In genomic region chr16:67163903-67164558, GRCh38 we compare ENCODE assay signal across 8 cellular contexts. TPM values are rescaled to one million over a fixed set of nuclear protein-coding genes. Genes with fewer than 3 reads are reported as not detected.
A peak's percentile ranks its signal among the peaks of the same experiment; 100 is the strongest.
DNase-seq lines count a peak whose midpoint lies in the region; ATAC-seq and TF ChIP-seq lines count a peak whose summit lies in the region.

No MANE protein-coding gene starts in this region.

- H3K36me3 Mint-ChIP-seq in naive B cell: peaks cover 0 to 5% of the 10 kb centered on the region in 2 donors

- no peak for DNase-seq in IMR-90
- no peak for DNase-seq in coronary artery (ENCODE audit: low spot score)
- no peak for DNase-seq in naive B cell
- DNase-seq in MV-4-11 (lab: John Stamatoyannopoulos, UW): no peak
- no peak for DNase-seq in T-helper 9 cell
- no peak for DNase-seq in OCI-LY7 (ENCODE audit: low spot score)

- intact Hi-C loops in IMR-90 (cut with micrococcal nuclease): no loop called here
- intact Hi-C loops in OCI-LY7 (cut with micrococcal nuclease; ENCODE audit: unreplicated experiment): no loop called here

- 0 out of 2 replicates have a peak, but pooled peaks cover 2% of the 10 kb centered on the region for H3K9me1 ChIP-seq in IMR-90 (ENCODE audit: insufficient read depth, low read length)

- TF ChIP-seq POLR2A in IMR-90 (IDR thresholded peaks at IDR 0.05; ENCODE audit: low read depth, low read length): no peak

- no peak overlapping the region for H3K23ac ChIP-seq in IMR-90 (ENCODE audit: low read depth, low read length)

- H3K27ac Mint-ChIP-seq in naive B cell: peak overlapping the region in 2 of 6 donors; percentile 56 to 66

- no peak overlapping the region for H2BK5ac ChIP-seq in IMR-90 (ENCODE audit: low read depth, low read length, poor library complexity, severe bottlenecking)

- H2AK5ac ChIP-seq in IMR-90 (ENCODE audit: low read depth, low read length): no peak overlapping the region

- H3K4me3 ChIP-seq in ACC112 (ENCODE audit: low read depth, low read length) (0 out of 2 replicates have a peak overlapping the region, but pooled peaks have one; percentile 14), IMR-90 (ENCODE audit: insufficient read depth, low read depth, low read length) (no peak overlapping the region), coronary artery (peak overlapping the region; percentile 69), OCI-LY7 (ENCODE audit: low read depth, low read length, poor library complexity, severe bottlenecking) (no peak overlapping the region)

- CTCF ChIA-PET in IMR-90 (lab: Yijun Ruan, JAX) (interaction anchor here (0.9 kb wide), 1 partner anchor 9 kb away, joined by 3 read pairs; no protein-coding TSS in a partner anchor), OCI-LY7 (lab: Charles Lee; ENCODE audit: unreplicated experiment) (interaction anchor here (0.6 kb wide), 1 partner anchor 63 kb away, joined by 3 read pairs; no protein-coding TSS in a partner anchor)

- H3K4me3 Mint-ChIP-seq in naive B cell: peak overlapping the region; percentile 60 to 81 (median 70)

- H3K79me1 ChIP-seq in IMR-90 (ENCODE audit: low read depth in 1 of 2, low read length in 2 of 2): peaks cover 0 to 19% of the 10 kb centered on the region in 2 experiments; a peak in 2 of 4 replicates

- BruUV-seq in IMR-90 (replicated peaks; lab: Mats Ljungman, UMichigan) (no TSS peak), OCI-LY7 (replicated peaks; lab: Mats Ljungman, UMichigan) (no TSS peak)

- no peak overlapping the region for H2BK120ac ChIP-seq in IMR-90 (ENCODE audit: low read depth, low read length)

- no peaks in the 10 kb centered on the region for H4K20me1 ChIP-seq in IMR-90 (ENCODE audit: insufficient read depth, low read length)
- no peaks in the 10 kb centered on the region for H4K20me1 ChIP-seq in OCI-LY7 (ENCODE audit: insufficient read depth, low read length)

- TF ChIP-seq RAD21 in IMR-90 (IDR thresholded peaks at IDR 0.05; ENCODE audit: low read length): no peak

- H3K79me2 ChIP-seq in ACC112 (ENCODE audit: control insufficient read depth, insufficient read depth, low read length, unreplicated experiment): no peaks in the 10 kb centered on the region
- H3K79me2 ChIP-seq in OCI-LY7 (ENCODE audit: insufficient read depth, low read depth, low read length): no peaks in the 10 kb centered on the region

- H3K14ac ChIP-seq in IMR-90 (replicated peaks; ENCODE audit: low read depth, low read length): no peak overlapping the region

- no peak overlapping the region for H4K91ac ChIP-seq in IMR-90 (ENCODE audit: insufficient read depth, low read depth, low read length)

- peaks cover 26 to 50% (median 42%) of the 10 kb centered on the region in 3 donors for H3K4me1 Mint-ChIP-seq in naive B cell

- peaks cover 0 to 2% (median 0%) of the 10 kb centered on the region in 7 donors for H3K9me3 Mint-ChIP-seq in naive B cell

- no peak overlapping the region for H3K9ac ChIP-seq in IMR-90 (ENCODE audit: low read depth, low read length)

- POLR2A ChIA-PET in IMR-90 (lab: Charles Lee; ENCODE audit: unreplicated experiment) (interaction anchor here (0.7 kb wide), 1 partner anchor 238 kb away, joined by 5 read pairs; no protein-coding TSS in a partner anchor), OCI-LY7 (lab: Charles Lee) (no interaction called here)

- H3K4ac ChIP-seq in IMR-90 (ENCODE audit: low read depth, low read length): no peak overlapping the region

- ATAC-seq in IMR-90 (ENCODE audit: low read depth) (peak; percentile 3; the same call in 1 of the 2 replicates), naive B cell (ENCODE audit: low read depth in 2 of 2) (no peak), HG03469 (IDR thresholded peaks at IDR 0.05; ENCODE audit: unreplicated experiment) (no peak)

- no peak overlapping the region for H3K27ac ChIP-seq in ACC112 (ENCODE audit: low read depth, low read length)
- no peak overlapping the region for H3K27ac ChIP-seq in IMR-90 (ENCODE audit: insufficient read depth, low read length)
- peak overlapping the region; percentile 50 to 91 for H3K27ac ChIP-seq in coronary artery
- no peak overlapping the region for H3K27ac ChIP-seq in OCI-LY7 (ENCODE audit: low read depth, low read length, poor library complexity, severe bottlenecking)

- no peak overlapping the region for H2AFZ ChIP-seq in ACC112 (ENCODE audit: low read length, unreplicated experiment)
- H2AFZ ChIP-seq in IMR-90 (replicated peaks; ENCODE audit: low read length, poor library complexity): peak overlapping the region; percentile 83
- H2AFZ ChIP-seq in OCI-LY7 (ENCODE audit: low read length): no peak overlapping the region

- H3K4me1 ChIP-seq in ACC112 (ENCODE audit: control insufficient read depth, insufficient read depth, low read length, unreplicated experiment): peaks cover 2% of the 10 kb centered on the region
- peaks cover 18% of the 10 kb centered on the region for H3K4me1 ChIP-seq in IMR-90 (ENCODE audit: control insufficient read depth, insufficient read depth, low read length)
- H3K4me1 ChIP-seq in OCI-LY7 (ENCODE audit: insufficient read depth, low read length, poor library complexity, severe bottlenecking): peaks cover 6% of the 10 kb centered on the region

- H3K27me3 Mint-ChIP-seq in naive B cell: peaks cover 22 to 61% (median 53%) of the 10 kb centered on the region in 3 donors

- H3K9me2 ChIP-seq in OCI-LY7 (ENCODE audit: insufficient read depth, low read length): no peaks in the 10 kb centered on the region

- H3K18ac ChIP-seq in IMR-90 (ENCODE audit: low read depth, low read length): no peak overlapping the region

- H4K8ac ChIP-seq in IMR-90 (ENCODE audit: low read depth in 2 of 2, low read length in 2 of 2): no peak overlapping the region

- no peak overlapping the region for H3K56ac ChIP-seq in IMR-90 (ENCODE audit: extremely low read depth, insufficient read depth, low read length)

- H4K5ac ChIP-seq in IMR-90 (ENCODE audit: low read depth, low read length): no peak overlapping the region; the same call in 1 of the 2 replicates

- in situ Hi-C loops in IMR-90 (cut with MboI; ENCODE audit: low sequenced_read_pairs): no loop called here

- H3K4me2 ChIP-seq in IMR-90 (ENCODE audit: low read depth, low read length): peak overlapping the region; percentile 9; the same call in 1 of the 2 replicates
- no peak overlapping the region for H3K4me2 ChIP-seq in OCI-LY7 (ENCODE audit: low read length)

- no peak overlapping the region for H2BK15ac ChIP-seq in IMR-90 (ENCODE audit: low read depth, low read length)

- H3K27me3 ChIP-seq in ACC112 (ENCODE audit: insufficient read depth, low read length) (no peaks in the 10 kb centered on the region), IMR-90 (ENCODE audit: control insufficient read depth, insufficient read depth, low read length) (peaks cover 24% of the 10 kb centered on the region; the same call in 1 of the 2 replicates)

- 15% methylated on average over 17 of the region's 39 CpGs; no CpG with 5 or more reads in 1 of the 2 experiments for WGBS in IMR-90 (ENCODE audit: extremely low coverage in 2 of 2, insufficient read length in 1 of 2), 2 experiments

- TF ChIP-seq CTCF in IMR-90 (conservative IDR thresholded peaks at IDR 0.05; ENCODE audit: low read depth, low read length) (no peak), coronary artery (IDR thresholded peaks at IDR 0.05) (no peak), OCI-LY7 (conservative IDR thresholded peaks at IDR 0.05; ENCODE audit: low read length) (no peak)

- H2BK20ac ChIP-seq in IMR-90 (ENCODE audit: low read depth, low read length): no peak overlapping the region

- no peaks in the 10 kb centered on the region for H3K9me3 ChIP-seq in IMR-90 (ENCODE audit: control insufficient read depth, insufficient read depth, low read length)
- no peaks in the 10 kb centered on the region for H3K9me3 ChIP-seq in OCI-LY7 (ENCODE audit: low read length)

- H2AK9ac ChIP-seq in IMR-90 (replicated peaks; ENCODE audit: low read depth, low read length, poor library complexity): peak overlapping the region; percentile 11

- dilution Hi-C loops in IMR-90 (cut with HindIII; ENCODE audit: low sequenced_read_pairs, unreplicated experiment): no loop called here

- H3K36me3 ChIP-seq in ACC112 (ENCODE audit: insufficient read depth, low read length) (no peaks in the 10 kb centered on the region), IMR-90 (ENCODE audit: control insufficient read depth, insufficient read depth, low read length) (peaks cover 3% of the 10 kb centered on the region; the same call in 1 of the 2 replicates), OCI-LY7 (ENCODE audit: insufficient read depth, low read length) (no peaks in the 10 kb centered on the region)

RNA-seq across cellular contexts. Expression of gene HSF4, which starts 0.5 kb away (rescaled TPM):
- total RNA-seq in IMR-90 (2012; rRNA removed) (0.54 and 0.83 TPM in 2 replicates), OCI-LY7 (2022) (16.2 and 17.0 TPM in 2 replicates)
- polyA plus RNA-seq in IMR-90 (2012; rRNA removed) (6.7 and 7.5 TPM in 2 replicates), naive B cell (ENCODE audit: low read depth in 6 of 6) (not detected)
- 0.50 and 2.0 TPM in 2 replicates for polyA plus RNA-seq in IMR-90 (2012; cell fraction: cytosol; rRNA removed)
- 125 and 166 TPM in 2 replicates for polyA plus RNA-seq in IMR-90 (2012; cell fraction: nucleus; rRNA removed; ENCODE audit: low replicate concordance)
- total RNA-seq in OCI-LY7 (2014; rRNA removed; shearing (Covaris generic)): 8.1 and 12.8 TPM in 2 replicates

RNA-seq across cellular contexts. Expression of gene FBXL8, which starts 4.3 kb away (rescaled TPM):
- 1.9 and 2.3 TPM in 2 replicates for total RNA-seq in IMR-90 (2012; rRNA removed)
- polyA plus RNA-seq in IMR-90 (2012; rRNA removed): 12.5 and 14.5 TPM in 2 replicates
- 6.2 and 16.3 TPM in 2 replicates for polyA plus RNA-seq in IMR-90 (2012; cell fraction: cytosol; rRNA removed)
- 88.4 and 231 TPM in 2 replicates for polyA plus RNA-seq in IMR-90 (2012; cell fraction: nucleus; rRNA removed; ENCODE audit: low replicate concordance)
- polyA plus RNA-seq in naive B cell (ENCODE audit: low read depth in 6 of 6): 1 to 10 TPM in 5 of 6 donors, not detected in 1; 1.0 to 2.0 (median 1.5) TPM
- 5.8 and 7.3 TPM in 2 replicates for total RNA-seq in OCI-LY7 (2014; rRNA removed; shearing (Covaris generic))
- total RNA-seq in OCI-LY7 (2022): 10.4 and 12.2 TPM in 2 replicates

RNA-seq across cellular contexts. Expression of gene TRADD, which starts 4.3 kb away (rescaled TPM):
- total RNA-seq in IMR-90 (2012; rRNA removed) (8.1 and 8.6 TPM in 2 replicates), OCI-LY7 (2022) (15.4 and 16.7 TPM in 2 replicates)
- polyA plus RNA-seq in IMR-90 (2012; rRNA removed) (14.6 and 18.6 TPM in 2 replicates), naive B cell (ENCODE audit: low read depth in 6 of 6) (10 to 100 TPM; 46.2 to 62.9 (median 54.4) TPM)
- 24.3 and 38.7 TPM in 2 replicates for polyA plus RNA-seq in IMR-90 (2012; cell fraction: cytosol; rRNA removed)
- 32.6 and 82.1 TPM in 2 replicates for polyA plus RNA-seq in IMR-90 (2012; cell fraction: nucleus; rRNA removed; ENCODE audit: low replicate concordance)
- total RNA-seq in OCI-LY7 (2014; rRNA removed; shearing (Covaris generic)): 11.3 and 11.6 TPM in 2 replicates

RNA-seq across cellular contexts. Expression of gene NOL3, which starts 6.3 kb away (rescaled TPM):
- 5.0 and 6.1 TPM in 2 replicates for total RNA-seq in IMR-90 (2012; rRNA removed)
- polyA plus RNA-seq in IMR-90 (2012; rRNA removed): 16.9 and 17.2 TPM in 2 replicates
- 17.3 and 24.9 TPM in 2 replicates for polyA plus RNA-seq in IMR-90 (2012; cell fraction: cytosol; rRNA removed)
- 60.1 and 82.3 TPM in 2 replicates for polyA plus RNA-seq in IMR-90 (2012; cell fraction: nucleus; rRNA removed; ENCODE audit: low replicate concordance)
- polyA plus RNA-seq in naive B cell (ENCODE audit: low read depth in 6 of 6): under 1 TPM in 1 of 6 donors, not detected in 5; 0.27 TPM
- total RNA-seq in OCI-LY7 (2014; rRNA removed; shearing (Covaris generic)): 1.1 and 2.2 TPM in 2 replicates
- 4.1 and 4.4 TPM in 2 replicates for total RNA-seq in OCI-LY7 (2022)

RNA-seq across cellular contexts. Expression of gene B3GNT9, which starts 13.2 kb away (rescaled TPM):
- total RNA-seq in IMR-90 (2012; rRNA removed) (5.0 and 5.3 TPM in 2 replicates), OCI-LY7 (2022) (2.7 TPM in 2 replicates)
- polyA plus RNA-seq in IMR-90 (2012; rRNA removed) (12.0 and 13.3 TPM in 2 replicates), naive B cell (ENCODE audit: low read depth in 6 of 6) (under 1 TPM in 4 of 6 donors, not detected in 2; 0.09 to 0.73 (median 0.36) TPM)
- polyA plus RNA-seq in IMR-90 (2012; cell fraction: cytosol; rRNA removed): 19.3 and 27.2 TPM in 2 replicates
- 18.2 and 30.1 TPM in 2 replicates for polyA plus RNA-seq in IMR-90 (2012; cell fraction: nucleus; rRNA removed; ENCODE audit: low replicate concordance)
- 1.1 and 2.7 TPM in 2 replicates for total RNA-seq in OCI-LY7 (2014; rRNA removed; shearing (Covaris generic))

Comparison
In these comparisons a context has a peak if more than half of its experiments do, and no peak if none do; other contexts are left out.
1. H3K27ac ChIP-seq: peak in coronary artery (2 of 2); none in ACC112 (single experiment), IMR-90 (single experiment) and OCI-LY7 (single experiment).
2. H3K4me3 ChIP-seq: peak in ACC112 (single experiment) and coronary artery (single experiment); none in IMR-90 (single experiment) and OCI-LY7 (single experiment).